ENCODE assay signal across 8 cellular contexts in genomic region chr1:146036990-146037646, GRCh38. TPM values are rescaled to one million over a fixed set of nuclear protein-coding genes. Genes with fewer than 3 reads are reported as not detected.
A peak's percentile ranks its signal among the peaks of the same experiment; 100 is the strongest.
DNase-seq lines count a peak whose midpoint lies in the region; ATAC-seq, FAIRE-seq and TF ChIP-seq lines count a peak whose summit lies in the region.

No MANE protein-coding gene starts in this region.

- no peaks in the 10 kb centered on the region for H3K9me3 Mint-ChIP-seq in activated T-helper 17 cell treated with anti-CD3 and anti-CD28 coated beads, Interleukin-2, amount 50 U/mL, for 72 hours
- H3K9me3 Mint-ChIP-seq in neural progenitor cell: peaks cover 27% of the 10 kb centered on the region

- peak; percentile 64 to 89 for DNase-seq in A549 (ENCODE audit: low read depth in 1 of 2, low spot score in 1 of 2)
- DNase-seq in Kasumi-1 (lab: John Stamatoyannopoulos, UW): peak; percentile 81 to 86
- peak; percentile 92 for DNase-seq in RPMI8226
- peak; percentile 95 for DNase-seq in fibroblast of the aortic adventitia (ENCODE audit: low read depth)
- DNase-seq in neural progenitor cell (ENCODE audit: low spot score): peak; percentile 83
- peak; percentile 73 for DNase-seq in stromal cell of bone marrow (ENCODE audit: low read depth)

- no peak for TF ChIP-seq EP300 in A549 (IDR thresholded peaks at IDR 0.05)

- no peak for FAIRE-seq in A549 (lab: Jason Lieb, UNC)

- H3K4me1 Mint-ChIP-seq in activated T-helper 17 cell treated with anti-CD3 and anti-CD28 coated beads, Interleukin-2, amount 50 U/mL, for 72 hours: peaks cover 29% of the 10 kb centered on the region
- H3K4me1 Mint-ChIP-seq in neural progenitor cell: peaks cover 31% of the 10 kb centered on the region

- H2AFZ ChIP-seq in neural progenitor cell (replicated peaks): peak overlapping the region; percentile 96

- H3K27ac ChIP-seq in A549: peak overlapping the region; percentile 91 to 95
- H3K27ac ChIP-seq in neural progenitor cell: no peak overlapping the region

- ATAC-seq in A549: peak; percentile 55 to 66
- peak; percentile 44 for ATAC-seq in GM18870 (IDR thresholded peaks at IDR 0.05; ENCODE audit: unreplicated experiment)
- peak; percentile 59 for ATAC-seq in activated T-helper 17 cell treated with anti-CD3 and anti-CD28 coated beads, Interleukin-2, amount 50 U/mL, for 72 hours (replicated peaks)

- H3K4me1 ChIP-seq in A549: peaks cover 6% of the 10 kb centered on the region; the same call in 2 of the 3 replicates
- no peaks in the 10 kb centered on the region for H3K4me1 ChIP-seq in neural progenitor cell

- H3K4me2 ChIP-seq in A549 (peak overlapping the region; percentile 84), neural progenitor cell (peak overlapping the region; percentile 78)

- no peaks in the 10 kb centered on the region for H3K27me3 Mint-ChIP-seq in activated T-helper 17 cell treated with anti-CD3 and anti-CD28 coated beads, Interleukin-2, amount 50 U/mL, for 72 hours
- H3K27me3 Mint-ChIP-seq in neural progenitor cell (ENCODE audit: insufficient read depth, low read depth): peaks cover 51% of the 10 kb centered on the region

- H3K4me3 ChIP-seq in A549 (peak overlapping the region; percentile 62), fibroblast of the aortic adventitia (ENCODE audit: low read depth, low read length) (peak overlapping the region; percentile 76), neural progenitor cell (peak overlapping the region; percentile 84)

- TF ChIP-seq RAD21 in A549 (conservative IDR thresholded peaks at IDR 0.05 in 1 of 2, IDR thresholded peaks at IDR 0.05 in 1 of 2): no peak

- H3K79me2 ChIP-seq in neural progenitor cell (ENCODE audit: low read depth): no peaks in the 10 kb centered on the region

- no peaks in the 10 kb centered on the region for H3K36me3 ChIP-seq in neural progenitor cell

- CTCF ChIA-PET in A549 (lab: Yijun Ruan, JAX): interaction anchor here (0.7 to 5.7 kb wide), 6 partner anchors 9 to 145 kb away, joined by 3 to 41 read pairs (median 4); partner anchors contain the start of genes ANKRD34A and POLR3GL

- peaks cover 46% of the 10 kb centered on the region for H3F3A ChIP-seq in neural progenitor cell (ENCODE audit: low read depth)

- peak overlapping the region; percentile 24 for H3K9ac ChIP-seq in neural progenitor cell

- no peak for TF ChIP-seq POLR2A in A549 (IDR thresholded peaks at IDR 0.05; ENCODE audit: low read length)

- POLR2A ChIA-PET in A549 (lab: Yijun Ruan, JAX): interaction anchor here (6.0 kb wide), 1 partner anchor 14 kb away, joined by 106 read pairs; no protein-coding TSS in a partner anchor

- H3K36me3 Mint-ChIP-seq in activated T-helper 17 cell treated with anti-CD3 and anti-CD28 coated beads, Interleukin-2, amount 50 U/mL, for 72 hours (ENCODE audit: low read depth): peaks cover 44% of the 10 kb centered on the region
- peaks cover 12% of the 10 kb centered on the region for H3K36me3 Mint-ChIP-seq in neural progenitor cell

- H3K4me3 Mint-ChIP-seq in activated T-helper 17 cell treated with anti-CD3 and anti-CD28 coated beads, Interleukin-2, amount 50 U/mL, for 72 hours: peak overlapping the region; percentile 98
- H3K4me3 Mint-ChIP-seq in neural progenitor cell: peak overlapping the region; percentile 98

- no peaks in the 10 kb centered on the region for H4K20me1 ChIP-seq in neural progenitor cell (ENCODE audit: low read depth)

- TF ChIP-seq CTCF in A549 (IDR thresholded peaks at IDR 0.05) (no peak), fibroblast of the aortic adventitia (IDR thresholded peaks at IDR 0.05; ENCODE audit: insufficient read depth, low read length) (no peak), neural progenitor cell (IDR thresholded peaks at IDR 0.05) (no peak)

- WGBS in A549 (ENCODE audit: missing lambda C conversion rate): 1% methylated on average over 21 of the region's 21 CpGs

- H3K9me3 ChIP-seq in A549 (no peaks in the 10 kb centered on the region), neural progenitor cell (ENCODE audit: low read depth) (no peaks in the 10 kb centered on the region)

- peak overlapping the region; percentile 100 for H3K27ac Mint-ChIP-seq in activated T-helper 17 cell treated with anti-CD3 and anti-CD28 coated beads, Interleukin-2, amount 50 U/mL, for 72 hours
- peak overlapping the region; percentile 98 for H3K27ac Mint-ChIP-seq in neural progenitor cell

- H3K27me3 ChIP-seq in neural progenitor cell: no peaks in the 10 kb centered on the region

TF ChIP-seq in A549, 52 proteins besides CTCF, POLR2A, EP300 and RAD21 (continues in another document):
- TF ChIP-seq GATA3 (IDR thresholded peaks at IDR 0.05; ENCODE audit: borderline replicate concordance) (no peak; the same call in 1 of the 2 replicates), USF2 (IDR thresholded peaks at IDR 0.05) (no peak), SREBF2 (IDR thresholded peaks at IDR 0.05) (peak; percentile 80), HMGXB4 (CRISPR knock-in tag; IDR thresholded peaks at IDR 0.05; ENCODE audit: borderline replicate concordance) (peak; percentile 86; the same call in 1 of the 2 replicates), FOSB (CRISPR knock-in tag; IDR thresholded peaks at IDR 0.05) (no peak), SMC3 (IDR thresholded peaks at IDR 0.05) (0 out of 3 replicates have a peak, but pooled peaks have one; percentile 14), BHLHE40 (IDR thresholded peaks at IDR 0.05; ENCODE audit: low read depth, low read length) (0 out of 2 replicates have a peak, but pooled peaks have one; percentile 19), MAFK (IDR thresholded peaks at IDR 0.05; ENCODE audit: partially characterized antibody) (peak; percentile 45), TFCP2L1 (CRISPR knock-in tag; IDR thresholded peaks at IDR 0.05) (no peak), POLR2AphosphoS2 (conservative IDR thresholded peaks at IDR 0.05; ENCODE audit: low read length) (no peak), HOXA7 (CRISPR knock-in tag; IDR thresholded peaks at IDR 0.05) (no peak), MAX (IDR thresholded peaks at IDR 0.05) (peak; percentile 43), HDAC2 (IDR thresholded peaks at IDR 0.05) (no peak), NR3C1 (IDR thresholded peaks at IDR 0.05) (no peak), BCL3 (IDR thresholded peaks at IDR 0.05) (no peak), FOSL2 (IDR thresholded peaks at IDR 0.05) (no peak), FOSL2 (CRISPR knock-in tag; IDR thresholded peaks at IDR 0.05) (0 out of 2 replicates have a peak, but pooled peaks have one; percentile 3)

RNA-seq across cellular contexts. Expression of gene HJV, which starts 15.6 kb away (rescaled TPM):
- 0.07 TPM in 1 of 2 replicates, not detected in the other for polyA plus RNA-seq in A549 (2011; rRNA removed)
- not detected in 2 replicates for polyA plus RNA-seq in A549 (2012; cell fraction: cytosol; rRNA removed)
- polyA plus RNA-seq in A549 (2012; cell fraction: nucleus; rRNA removed): not detected in 2 replicates
- polyA plus RNA-seq in A549 (2017; fragmentation: RNase III; extraction: RNeasy Plus Mini Kit Qiagen cat#74134 plus additional on column Dnase treatment): not detected in 3 replicates
- not detected in 2 replicates for polyA minus RNA-seq in A549 (2011; rRNA and poly(A)+ RNA removed)
- not detected for total RNA-seq in activated T-helper 17 cell treated with anti-CD3 and anti-CD28 coated beads, Interleukin-2, amount 50 U/mL, for 72 hours
- total RNA-seq in fibroblast of the aortic adventitia (ENCODE audit: low replicate concordance): not detected in 2 replicates
- not detected in 2 replicates for total RNA-seq in neural progenitor cell (ENCODE audit: low replicate concordance)

RNA-seq across cellular contexts. Expression of gene TXNIP, which starts 40.7 kb away (rescaled TPM):
- polyA plus RNA-seq in A549 (2011; rRNA removed) (3.1 and 3.3 TPM in 2 replicates), A549 (2017; fragmentation: RNase III; extraction: RNeasy Plus Mini Kit Qiagen cat#74134 plus additional on column Dnase treatment) (0.05 to 0.11 TPM in 2 of 3 replicates, not detected in the other)
- 0.06 and 0.08 TPM in 2 replicates for polyA plus RNA-seq in A549 (2012; cell fraction: cytosol; rRNA removed)
- polyA plus RNA-seq in A549 (2012; cell fraction: nucleus; rRNA removed): 0.05 and 0.09 TPM in 2 replicates
- polyA minus RNA-seq in A549 (2011; rRNA and poly(A)+ RNA removed): 4.3 and 4.7 TPM in 2 replicates
- 100 to 1,000 TPM in 1 of 2 donors, 10 to 100 TPM in 1; 74.2 to 269 TPM for total RNA-seq in activated T-helper 17 cell treated with anti-CD3 and anti-CD28 coated beads, Interleukin-2, amount 50 U/mL, for 72 hours
- total RNA-seq in fibroblast of the aortic adventitia (ENCODE audit: low replicate concordance) (73.0 and 257 TPM in 2 replicates), neural progenitor cell (ENCODE audit: low replicate concordance) (177 and 213 TPM in 2 replicates)
